ENCODE assay signal across 6 cellular contexts in the genomic region with DNA sequence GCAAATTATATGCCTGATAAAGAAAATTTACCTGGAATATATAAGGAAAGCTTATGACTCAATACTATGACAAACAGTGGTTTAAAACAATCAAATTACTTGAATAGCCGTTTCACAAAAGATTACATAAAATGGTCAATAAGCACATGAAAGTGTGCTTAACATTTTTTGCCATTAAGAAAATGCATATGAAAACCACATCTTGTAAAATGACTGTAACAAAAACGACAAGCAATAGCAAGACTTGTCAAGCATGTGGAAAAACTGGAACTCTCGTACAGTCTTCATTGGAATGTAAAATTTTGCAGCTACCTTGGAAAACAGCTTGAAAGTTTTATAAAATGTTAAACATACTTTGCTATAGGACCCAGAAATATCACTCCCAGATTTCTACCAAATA.
"Had no signal": no experiment of that assay in that cellular context is flagged by ENCODE, and none has a peak within 500 bp of the region (broad histone marks: within the 10 kb centered on the region; RNA-seq: fewer than 3 reads in every experiment).

No MANE protein-coding gene starts in this region.

- DNase-seq: IMR-90, KBM-7, KG1 had no signal

- FAIRE-seq: HepG2, HTR-8/SVneo, K562 had no signal
